Comparison of ENCODE assay signal across 9 cellular contexts in the genomic region with DNA sequence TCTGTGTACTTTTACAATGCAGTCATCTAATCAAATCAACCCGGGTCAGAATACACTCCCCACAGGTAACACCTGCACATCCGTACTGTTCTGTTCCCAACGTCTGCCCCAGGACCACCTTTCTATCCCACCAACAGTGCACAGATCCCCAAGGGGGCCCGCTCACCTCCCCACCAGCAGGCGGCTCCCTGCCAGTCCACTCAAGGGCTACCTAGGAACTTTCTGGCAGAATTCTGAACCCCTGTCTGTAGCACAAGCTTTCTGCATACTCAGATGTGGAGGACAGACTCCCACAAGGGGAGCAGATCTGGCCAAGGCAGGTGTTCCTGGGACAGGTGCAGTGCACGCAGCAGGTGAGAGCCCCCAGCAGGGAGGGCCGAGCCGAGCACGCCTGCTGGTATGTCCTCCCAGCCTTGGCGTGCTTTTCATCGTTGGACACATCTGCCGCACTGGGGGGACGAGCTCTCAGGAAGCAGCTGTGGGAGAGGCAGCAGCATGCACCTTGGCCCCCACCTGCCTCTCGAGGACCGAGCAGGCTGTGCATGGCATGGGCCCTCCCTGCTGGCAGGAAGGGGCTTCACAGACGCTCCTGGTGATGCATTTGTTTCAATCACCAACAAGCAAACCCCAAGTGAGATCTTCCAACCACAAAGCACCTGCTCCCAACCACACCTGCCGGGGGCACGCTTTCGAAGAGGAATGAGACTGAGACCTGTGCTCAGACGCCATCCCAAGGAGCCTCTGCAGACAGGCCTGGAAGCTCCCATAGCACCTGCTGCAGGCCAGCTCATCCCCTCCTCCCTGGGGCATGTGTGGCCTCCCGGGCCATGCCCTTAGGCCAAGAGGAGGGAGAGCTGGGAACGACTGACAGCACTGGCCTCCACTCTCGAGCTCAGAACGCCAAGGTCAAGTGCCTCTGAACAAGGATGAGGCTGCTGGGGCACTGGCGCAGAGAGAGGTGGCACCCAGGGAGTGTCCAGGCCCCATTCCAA. TPM values are rescaled to one million over a fixed set of nuclear protein-coding genes. Genes with fewer than 3 reads are reported as not detected.
DNase-seq lines count a peak whose midpoint lies in the region; ATAC-seq, FAIRE-seq and TF ChIP-seq lines count a peak whose summit lies in the region.
"Had no signal": no experiment of that assay in that cellular context is flagged by ENCODE, and none has a peak within 500 bp of the region (broad histone marks: within the 10 kb centered on the region; RNA-seq: fewer than 3 reads in every experiment).

No MANE protein-coding gene starts in this region.

- intact Hi-C loops in pancreas (cut with DNase I): no loop called here

- no peaks in the 10 kb centered on the region for H3K9me3 ChIP-seq in pancreas
- H3K9me3 ChIP-seq in HAP-1: 0 out of 2 replicates have a peak, but pooled peaks cover 5% of the 10 kb centered on the region

- 45% methylated on average over 25 of the region's 25 CpGs for WGBS in pancreas, 2 donors

- H3K4me3 ChIP-seq in pancreas: no peak overlapping the region
- no peak overlapping the region for H3K4me3 ChIP-seq in HAP-1

- no peak overlapping the region for H3K27ac Mint-ChIP-seq in immature natural killer cell
- H3K27ac Mint-ChIP-seq: nephron had no signal

- H3K27me3 Mint-ChIP-seq in immature natural killer cell (ENCODE audit: low read depth in 3 of 3): peaks cover 2 to 5% (median 4%) of the 10 kb centered on the region in 3 donors

- peak overlapping the region in 1 of 5 donors; percentile 46 for H3K4me3 Mint-ChIP-seq in immature natural killer cell
- H3K4me3 Mint-ChIP-seq: nephron had no signal

- H3K36me3 Mint-ChIP-seq in immature natural killer cell: no peaks in the 10 kb centered on the region

- H3K4me1 ChIP-seq in pancreas (peaks cover 43 to 60% (median 48%) of the 10 kb centered on the region in 3 donors), HAP-1 (no peaks in the 10 kb centered on the region; the same call in 1 of the 2 replicates)

- H3K4me1 Mint-ChIP-seq in immature natural killer cell: peaks cover 14 to 28% of the 10 kb centered on the region in 2 donors

- H3K36me3 ChIP-seq in pancreas (peaks cover 0 to 12% (median 0%) of the 10 kb centered on the region in 3 donors), HAP-1 (replicated peaks) (no peaks in the 10 kb centered on the region)

- DNase-seq in DMS153 (lab: John Stamatoyannopoulos, UW): peak; percentile 96
- DNase-seq in SHP77 (lab: John Stamatoyannopoulos, UW): peak; percentile 95 to 97
- DNase-seq in pancreas: peak in 2 of 6 donors; percentile 31 to 65
- DNase-seq in T-helper 9 cell: no peak
- DNase-seq in HAP-1 (ENCODE audit: low spot score in 2 of 2): no peak
- no peak for DNase-seq in immature natural killer cell

- no peaks in the 10 kb centered on the region for H3K9me3 Mint-ChIP-seq in immature natural killer cell
- H3K9me3 Mint-ChIP-seq: nephron had no signal

- H3K27ac ChIP-seq in pancreas: peak overlapping the region; percentile 13 to 79 (median 56)

- FAIRE-seq in pancreas (lab: Jason Lieb, UNC): no peak

- no peak for TF ChIP-seq CTCF in pancreas (IDR thresholded peaks at IDR 0.05)

- H3K27me3 ChIP-seq in pancreas: no peaks in the 10 kb centered on the region
- no peaks in the 10 kb centered on the region for H3K27me3 ChIP-seq in HAP-1 (ENCODE audit: low read depth)

- ATAC-seq in GM19397 (IDR thresholded peaks at IDR 0.05; ENCODE audit: unreplicated experiment) (peak; percentile 76), HG03196 (IDR thresholded peaks at IDR 0.05; ENCODE audit: unreplicated experiment) (peak; percentile 81), pancreas (peak in 3 of 4 donors; percentile 1 to 5 (median 2))

- in situ Hi-C loops in HAP-1 (cut with MboI; ENCODE audit: low sequenced_read_pairs): no loop called here

RNA-seq across cellular contexts. Expression of gene RAB20, which starts 35.9 kb away (rescaled TPM):
- total RNA-seq in pancreas: 10 to 100 TPM in 5 of 6 donors, 1 to 10 TPM in 1; 9.3 to 23.1 (median 14.2) TPM
- polyA plus RNA-seq in pancreas (10 to 100 TPM; 10.9 to 23.6 TPM), immature natural killer cell (1 to 10 TPM in 1 of 3 donors, under 1 TPM in 2; 0.39 to 2.7 (median 0.52) TPM)

Comparison
In these comparisons a context has a peak if more than half of its experiments do, and no peak if none do; other contexts are left out.
1. DNase-seq: peak in DMS153 (single experiment) and SHP77 (2 of 2); none in T-helper 9 cell (single experiment), HAP-1 (0 of 2) and immature natural killer cell (0 of 3).
2. ATAC-seq: peak in every context shown above with its lines; median percentile 81 in HG03196; 76 in GM19397; 2 in pancreas.